In genomic region chr12:3947781-3948180, GRCh38 we compare ENCODE assay signal across 18 cellular contexts.
DNase-seq lines count a peak whose midpoint lies in the region; ATAC-seq and TF ChIP-seq lines count a peak whose summit lies in the region.
"Had no signal": no experiment of that assay in that cellular context is flagged by ENCODE, and none has a peak within 500 bp of the region (broad histone marks: within the 10 kb centered on the region; RNA-seq: fewer than 3 reads in every experiment).

No MANE protein-coding gene starts in this region.

- H3K9me2 ChIP-seq in GM23248 (ENCODE audit: insufficient read depth), result no peaks in the 10 kb centered on the region

- H3K79me1 ChIP-seq in H9 (ENCODE audit: insufficient read depth, low read depth, low read length, poor library complexity, severe bottlenecking), result no peaks in the 10 kb centered on the region

- H2AFZ ChIP-seq in GM23248 (no peak overlapping the region), H9 (ENCODE audit: low read length) (no peak overlapping the region)

- H2BK12ac ChIP-seq in H9 (ENCODE audit: insufficient read length, low read depth, low read length), result no peak overlapping the region

- no peak overlapping the region for H3K4ac ChIP-seq in H9 (ENCODE audit: low read depth, low read length)

- H3K9me3 ChIP-seq in GM23248 (ENCODE audit: low read depth) (no peaks in the 10 kb centered on the region), H9 (ENCODE audit: control insufficient read depth, low read depth, low read length) (no peaks in the 10 kb centered on the region), uterus (no peaks in the 10 kb centered on the region)
- no peaks in the 10 kb centered on the region for H3K9me3 ChIP-seq in naive thymus-derived CD4-positive, alpha-beta T cell (ENCODE audit: control insufficient read depth in 2 of 3, low read length in 3 of 3)
- H3K9me3 ChIP-seq: thoracic aorta had no signal

- WGBS in GM23248 (ENCODE audit: low coverage in 1 of 2, low lambda C conversion rate in 2 of 2, missing lambda C conversion rate in 2 of 2), 2 experiments, result 45 to 50% methylated on average over 5 of the region's 5 CpGs
- WGBS in H9 (ENCODE audit: extremely low coverage, insufficient read length, low lambda C conversion rate), result no CpG with 5 or more reads among the region's 5 CpGs

- H3K9ac ChIP-seq in GM23248, result no peak overlapping the region
- H3K9ac ChIP-seq in H9 (ENCODE audit: extremely low read depth, insufficient read length, low read length), result no peak overlapping the region

- H3K18ac ChIP-seq in H9 (ENCODE audit: insufficient read length, low read depth, low read length), result no peak overlapping the region

- no peak for DNase-seq in activated T-cell treated with anti-CD3 and anti-CD28 coated beads, Interleukin-2, amount 50 U/mL, for 4 hours
- DNase-seq in activated T-cell treated with anti-CD3 and anti-CD28 coated beads, Interleukin-2, amount 50 U/mL, for 1 hour, result no peak
- peak; percentile 3 for DNase-seq in GM23248
- peak in 7 of 9 donors; percentile 64 to 90 (median 82) for DNase-seq in naive thymus-derived CD4-positive, alpha-beta T cell
- DNase-seq in NCI-H1930 (lab: John Stamatoyannopoulos, UW), result no peak
- no peak for DNase-seq in H9
- no peak for DNase-seq in uterus
- DNase-seq: ACHN, C1 segment of cervical spinal cord, DMS53, mesendoderm, NCI-H1694, NCI-H226, OCI-M1, Right ventricle myocardium superior had no signal

- H3K4me1 ChIP-seq in GM23248 (ENCODE audit: insufficient read depth) (no peaks in the 10 kb centered on the region), H9 (ENCODE audit: insufficient read depth, low read length) (peaks cover 7% of the 10 kb centered on the region; the same call in 1 of the 2 replicates), uterus (no peaks in the 10 kb centered on the region)
- H3K4me1 ChIP-seq in naive thymus-derived CD4-positive, alpha-beta T cell (ENCODE audit: control insufficient read depth in 2 of 2, insufficient read depth in 2 of 2, low read length in 2 of 2), result peaks cover 42 to 56% of the 10 kb centered on the region in 2 donors

- H4K5ac ChIP-seq in H9 (ENCODE audit: insufficient read length, low read depth, low read length), result no peak overlapping the region

- H3K27ac ChIP-seq in GM23248 (no peak overlapping the region), H9 (ENCODE audit: insufficient read length, low read depth, low read length) (no peak overlapping the region), uterus (no peak overlapping the region)
- H3K27ac ChIP-seq in naive thymus-derived CD4-positive, alpha-beta T cell (ENCODE audit: low read depth, low read length), result peak overlapping the region; percentile 78
- H3K27ac ChIP-seq: thoracic aorta had no signal

- H3K36me3 ChIP-seq in GM23248 (ENCODE audit: low read depth) (no peaks in the 10 kb centered on the region), uterus (no peaks in the 10 kb centered on the region)
- no peaks in the 10 kb centered on the region for H3K36me3 ChIP-seq in naive thymus-derived CD4-positive, alpha-beta T cell (ENCODE audit: control insufficient read depth in 2 of 3, insufficient read depth in 3 of 3, low read length in 3 of 3)
- H3K36me3 ChIP-seq: thoracic aorta had no signal

- H3K14ac ChIP-seq in H9 (ENCODE audit: insufficient read depth, low read length), result no peak overlapping the region

- intact Hi-C loops in naive thymus-derived CD4-positive, alpha-beta T cell (cut with micrococcal nuclease), result loop anchor here (1.0 to 2.0 kb wide), 7 partner anchors 12 to 325 kb away; no protein-coding TSS in a partner anchor
- intact Hi-C loops in uterus (cut with DNase I; ENCODE audit: low total_unique reads), result no loop called here

- TF ChIP-seq POLR2A in uterus (IDR thresholded peaks at IDR 0.05), result no peak

- no peak overlapping the region for H3K4me2 ChIP-seq in GM23248 (ENCODE audit: unreplicated experiment)
- no peak overlapping the region for H3K4me2 ChIP-seq in H9 (ENCODE audit: insufficient read depth, insufficient read length, low read length)

- no peak overlapping the region for H2BK15ac ChIP-seq in H9 (ENCODE audit: low read depth, low read length)

- no peaks in the 10 kb centered on the region for H3K27me3 Mint-ChIP-seq in activated T-cell treated with anti-CD3 and anti-CD28 coated beads, Interleukin-2, amount 50 U/mL, for 4 hours (ENCODE audit: low read depth)
- H3K27me3 Mint-ChIP-seq in activated T-helper 17 cell treated with anti-CD3 and anti-CD28 coated beads, Interleukin-2, amount 50 U/mL, for 72 hours, result no peaks in the 10 kb centered on the region
- peaks cover 0 to 17% (median 0%) of the 10 kb centered on the region in 5 donors for H3K27me3 Mint-ChIP-seq in naive thymus-derived CD4-positive, alpha-beta T cell
- H3K27me3 Mint-ChIP-seq in H9 (ENCODE audit: low read depth), result peaks cover 64% of the 10 kb centered on the region

- no peaks in the 10 kb centered on the region for H4K20me1 ChIP-seq in GM23248 (ENCODE audit: insufficient read depth)
- no peaks in the 10 kb centered on the region for H4K20me1 ChIP-seq in H9 (ENCODE audit: control insufficient read depth, insufficient read depth, insufficient read length)

- peak; percentile 40 to 56 for ATAC-seq in activated T-cell treated with anti-CD3 and anti-CD28 coated beads, Interleukin-2, amount 50 U/mL, for 4 hours
- ATAC-seq in activated T-helper 17 cell treated with anti-CD3 and anti-CD28 coated beads, Interleukin-2, amount 50 U/mL, for 72 hours (replicated peaks), result peak; percentile 65
- ATAC-seq in naive thymus-derived CD4-positive, alpha-beta T cell, result peak; percentile 86
- ATAC-seq: K562 had no signal

- no peak overlapping the region for H4K91ac ChIP-seq in H9 (ENCODE audit: insufficient read length, low read depth, low read length)

- H3F3A ChIP-seq in GM23248 (ENCODE audit: insufficient read depth), result no peaks in the 10 kb centered on the region

- peaks cover 19% of the 10 kb centered on the region for H3K9me3 Mint-ChIP-seq in activated T-cell treated with anti-CD3 and anti-CD28 coated beads, Interleukin-2, amount 50 U/mL, for 4 hours
- H3K9me3 Mint-ChIP-seq in activated T-helper 17 cell treated with anti-CD3 and anti-CD28 coated beads, Interleukin-2, amount 50 U/mL, for 72 hours, result peaks cover 17% of the 10 kb centered on the region
- peaks cover 0 to 25% (median 10%) of the 10 kb centered on the region in 11 donors for H3K9me3 Mint-ChIP-seq in naive thymus-derived CD4-positive, alpha-beta T cell
- H3K9me3 Mint-ChIP-seq in H9, result peaks cover 4 to 6% of the 10 kb centered on the region in 2 experiments; a peak in 3 of 5 replicates

- H3K27me3 ChIP-seq in GM23248 (replicated peaks; ENCODE audit: insufficient read depth) (0 out of 2 replicates have a peak, but pooled peaks cover 4% of the 10 kb centered on the region), H9 (ENCODE audit: insufficient read depth, low read length) (peaks cover 5% of the 10 kb centered on the region; the same call in 1 of the 2 replicates), uterus (no peaks in the 10 kb centered on the region)
- no peaks in the 10 kb centered on the region for H3K27me3 ChIP-seq in naive thymus-derived CD4-positive, alpha-beta T cell (ENCODE audit: control insufficient read depth in 2 of 2, insufficient read depth in 2 of 2, low read length in 2 of 2)

- no peak overlapping the region for H2AK5ac ChIP-seq in H9 (ENCODE audit: insufficient read length, low read length)

- in situ Hi-C loops in GM23248 (cut with MboI), result no loop called here

- H3K36me3 Mint-ChIP-seq in activated T-cell treated with anti-CD3 and anti-CD28 coated beads, Interleukin-2, amount 50 U/mL, for 4 hours (ENCODE audit: insufficient read depth), result peaks cover 3% of the 10 kb centered on the region
- H3K36me3 Mint-ChIP-seq in activated T-helper 17 cell treated with anti-CD3 and anti-CD28 coated beads, Interleukin-2, amount 50 U/mL, for 72 hours (ENCODE audit: low read depth), result no peaks in the 10 kb centered on the region
- H3K36me3 Mint-ChIP-seq in naive thymus-derived CD4-positive, alpha-beta T cell, result peaks cover 0 to 38% (median 16%) of the 10 kb centered on the region in 5 donors
- peaks cover 0 to 4% (median 0%) of the 10 kb centered on the region in 3 experiments; a peak in 4 of 7 replicates for H3K36me3 Mint-ChIP-seq in H9 (ENCODE audit: insufficient read depth in 1 of 3, low read depth in 3 of 3)

- H3K4me1 Mint-ChIP-seq in activated T-cell treated with anti-CD3 and anti-CD28 coated beads, Interleukin-2, amount 50 U/mL, for 4 hours (ENCODE audit: low read depth), result peaks cover 60% of the 10 kb centered on the region
- H3K4me1 Mint-ChIP-seq in activated T-helper 17 cell treated with anti-CD3 and anti-CD28 coated beads, Interleukin-2, amount 50 U/mL, for 72 hours, result peaks cover 45% of the 10 kb centered on the region
- H3K4me1 Mint-ChIP-seq in naive thymus-derived CD4-positive, alpha-beta T cell, result peaks cover 45 to 78% (median 70%) of the 10 kb centered on the region in 7 donors
- H3K4me1 Mint-ChIP-seq in H9, result peaks cover 34 to 39% of the 10 kb centered on the region in 2 experiments

- no peak overlapping the region for H3K23ac ChIP-seq in H9 (ENCODE audit: insufficient read length, low read depth, low read length)

- H2BK120ac ChIP-seq in H9 (ENCODE audit: low read depth, low read length, poor library complexity, severe bottlenecking), result no peak overlapping the region

- H3K4me3 Mint-ChIP-seq in activated T-cell treated with anti-CD3 and anti-CD28 coated beads, Interleukin-2, amount 50 U/mL, for 4 hours, result peak overlapping the region; percentile 12
- peak overlapping the region; percentile 63 for H3K4me3 Mint-ChIP-seq in activated T-helper 17 cell treated with anti-CD3 and anti-CD28 coated beads, Interleukin-2, amount 50 U/mL, for 72 hours
- peak overlapping the region in 9 of 10 donors; percentile 29 to 77 (median 63) for H3K4me3 Mint-ChIP-seq in naive thymus-derived CD4-positive, alpha-beta T cell
- no peak overlapping the region for H3K4me3 Mint-ChIP-seq in H9

- no peak overlapping the region for H3K56ac ChIP-seq in H9 (ENCODE audit: insufficient read length, low read depth, low read length)

- H2BK20ac ChIP-seq in H9 (ENCODE audit: low read depth, low read length, poor library complexity, severe bottlenecking), result no peak overlapping the region

- TF ChIP-seq CTCF in H9 (conservative IDR thresholded peaks at IDR 0.05) (no peak), uterus (IDR thresholded peaks at IDR 0.05) (no peak)

- no peak overlapping the region for H4K8ac ChIP-seq in H9 (replicated peaks; ENCODE audit: insufficient read length, low read depth, low read length)

- H3K4me3 ChIP-seq in GM23248 (no peak overlapping the region), uterus (no peak overlapping the region)
- peak overlapping the region; percentile 2 for H3K4me3 ChIP-seq in naive thymus-derived CD4-positive, alpha-beta T cell (ENCODE audit: low read length)
- H3K4me3 ChIP-seq: K562, thoracic aorta had no signal

- H3K27ac Mint-ChIP-seq in activated T-helper 17 cell treated with anti-CD3 and anti-CD28 coated beads, Interleukin-2, amount 50 U/mL, for 72 hours, result peak overlapping the region; percentile 82
- peak overlapping the region; percentile 91 to 100 (median 98) for H3K27ac Mint-ChIP-seq in naive thymus-derived CD4-positive, alpha-beta T cell
- no peak overlapping the region for H3K27ac Mint-ChIP-seq in H9

- H3K79me2 ChIP-seq in GM23248 (ENCODE audit: insufficient read depth) (no peaks in the 10 kb centered on the region), H9 (ENCODE audit: insufficient read depth, low read length) (no peaks in the 10 kb centered on the region)

- H3T11ph ChIP-seq in H9 (ENCODE audit: low read length), result no peak overlapping the region

- CTCF ChIA-PET in naive thymus-derived CD4-positive, alpha-beta T cell (lab: Charles Lee), result interaction anchor here (0.6 to 8.4 kb wide), 5 partner anchors 15 to 62 kb away, joined by 3 to 58 read pairs (median 12); no protein-coding TSS in a partner anchor

- no peak overlapping the region for H2BK5ac ChIP-seq in H9 (ENCODE audit: insufficient read length, low read length)

- POLR2A ChIA-PET in naive thymus-derived CD4-positive, alpha-beta T cell (lab: Charles Lee), result interaction anchor here (0.8 to 6.2 kb wide), 15 partner anchors 8 to 323 kb away, joined by 3 to 85 read pairs (median 5); partner anchors contain the start of gene PARP11

- H3K23me2 ChIP-seq in H9 (ENCODE audit: insufficient read length, low read depth, low read length, poor library complexity, severe bottlenecking), result no peaks in the 10 kb centered on the region

Comparison
In these comparisons a context has a peak if more than half of its experiments do, and no peak if none do; other contexts are left out.
1. DNase-seq: peak in GM23248 (single experiment) and naive thymus-derived CD4-positive, alpha-beta T cell (7 of 9); none in activated T-cell treated with anti-CD3 and anti-CD28 coated beads, Interleukin-2, amount 50 U/mL, for 4 hours (single experiment), activated T-cell treated with anti-CD3 and anti-CD28 coated beads, Interleukin-2, amount 50 U/mL, for 1 hour (single experiment), NCI-H1930 (0 of 2), H9 (single experiment) and uterus (0 of 2).
2. H3K4me3 Mint-ChIP-seq: peak in activated T-cell treated with anti-CD3 and anti-CD28 coated beads, Interleukin-2, amount 50 U/mL, for 4 hours (single experiment), activated T-helper 17 cell treated with anti-CD3 and anti-CD28 coated beads, Interleukin-2, amount 50 U/mL, for 72 hours (single experiment) and naive thymus-derived CD4-positive, alpha-beta T cell (9 of 10); none in H9 (0 of 2).
3. H3K27ac Mint-ChIP-seq: peak in activated T-helper 17 cell treated with anti-CD3 and anti-CD28 coated beads, Interleukin-2, amount 50 U/mL, for 72 hours (single experiment) and naive thymus-derived CD4-positive, alpha-beta T cell (9 of 9); none in H9 (0 of 3).
4. Peak in every context shown above with its lines, with median percentiles within 50 percentile points of each other: ATAC-seq.